8 cellular contexts compared by ENCODE assay signal in genomic region chr20:1900321-1900791, GRCh38. TPM values are rescaled to one million over a fixed set of nuclear protein-coding genes. Genes with fewer than 3 reads are reported as not detected.
DNase-seq lines count a peak whose midpoint lies in the region; ATAC-seq, FAIRE-seq and TF ChIP-seq lines count a peak whose summit lies in the region.

No MANE protein-coding gene starts in this region.

- H3K4me3 ChIP-seq in psoas muscle = no peak overlapping the region
- H3K4me3 ChIP-seq in CD8-positive, alpha-beta memory T cell (ENCODE audit: low read length) = no peak overlapping the region

- no peaks in the 10 kb centered on the region for H3K36me3 Mint-ChIP-seq in glutamatergic neuron (ENCODE audit: unreplicated experiment)
- H3K36me3 Mint-ChIP-seq in activated naive CD4-positive, alpha-beta T cell treated with anti-CD3 and anti-CD28 coated beads for 36 hours (ENCODE audit: low read depth) = no peaks in the 10 kb centered on the region
- no peaks in the 10 kb centered on the region for H3K36me3 Mint-ChIP-seq in CD8-positive, alpha-beta memory T cell

- intact Hi-C loops in psoas muscle (cut with DNase I) = no loop called here
- intact Hi-C loops in activated naive CD4-positive, alpha-beta T cell treated with anti-CD3 and anti-CD28 coated beads for 36 hours (cut with micrococcal nuclease) = no loop called here

- peak; percentile 76 to 88 (median 88) for ATAC-seq in psoas muscle

- no peak overlapping the region for H3K27ac Mint-ChIP-seq in glutamatergic neuron (ENCODE audit: unreplicated experiment)
- no peak overlapping the region for H3K27ac Mint-ChIP-seq in activated naive CD4-positive, alpha-beta T cell treated with anti-CD3 and anti-CD28 coated beads for 36 hours
- H3K27ac Mint-ChIP-seq in CD8-positive, alpha-beta memory T cell = no peak overlapping the region

- peaks cover 8% of the 10 kb centered on the region for H3K4me1 Mint-ChIP-seq in glutamatergic neuron (ENCODE audit: low read depth, unreplicated experiment)
- H3K4me1 Mint-ChIP-seq in activated naive CD4-positive, alpha-beta T cell treated with anti-CD3 and anti-CD28 coated beads for 36 hours (ENCODE audit: low read depth) = no peaks in the 10 kb centered on the region
- peaks cover 0 to 8% (median 0%) of the 10 kb centered on the region in 3 donors for H3K4me1 Mint-ChIP-seq in CD8-positive, alpha-beta memory T cell

- peaks cover 0 to 4% of the 10 kb centered on the region in 2 donors for H3K36me3 ChIP-seq in psoas muscle (ENCODE audit: insufficient read depth in 1 of 2, low read depth in 1 of 2)
- no peaks in the 10 kb centered on the region for H3K36me3 ChIP-seq in CD8-positive, alpha-beta memory T cell (ENCODE audit: insufficient read depth, low read length)

- H3K9me3 ChIP-seq in psoas muscle = no peaks in the 10 kb centered on the region
- no peaks in the 10 kb centered on the region for H3K9me3 ChIP-seq in CD8-positive, alpha-beta memory T cell (ENCODE audit: low read length)

- no peak overlapping the region for H3K4me3 Mint-ChIP-seq in glutamatergic neuron (ENCODE audit: unreplicated experiment)
- H3K4me3 Mint-ChIP-seq in activated naive CD4-positive, alpha-beta T cell treated with anti-CD3 and anti-CD28 coated beads for 36 hours = no peak overlapping the region
- no peak overlapping the region for H3K4me3 Mint-ChIP-seq in CD8-positive, alpha-beta memory T cell

- WGBS in psoas muscle, 3 donors = 11 to 19% (median 12%) methylated on average over 10 of the region's 10 CpGs

- DNase-seq in LoVo (ENCODE audit: low spot score) (peak; percentile 5), UCSD-AML1 (lab: John Stamatoyannopoulos, UW; ENCODE audit: unreplicated experiment) (peak; percentile 45), glutamatergic neuron (peak; percentile 52), psoas muscle (peak; percentile 71 to 72)
- DNase-seq in effector CD8-positive, alpha-beta T cell (lab: John Stamatoyannopoulos, UW) = no peak
- DNase-seq in activated naive CD4-positive, alpha-beta T cell treated with anti-CD3 and anti-CD28 coated beads for 36 hours = no peak
- DNase-seq in CD8-positive, alpha-beta memory T cell = no peak

- H3K27me3 Mint-ChIP-seq in glutamatergic neuron (ENCODE audit: unreplicated experiment) = peaks cover 10% of the 10 kb centered on the region
- H3K27me3 Mint-ChIP-seq in activated naive CD4-positive, alpha-beta T cell treated with anti-CD3 and anti-CD28 coated beads for 36 hours (ENCODE audit: low read depth) = peaks cover 26% of the 10 kb centered on the region
- H3K27me3 Mint-ChIP-seq in CD8-positive, alpha-beta memory T cell = peaks cover 31 to 57% of the 10 kb centered on the region in 2 donors

- POLR2A ChIA-PET in CD8-positive, alpha-beta memory T cell (lab: Charles Lee) = no interaction called here

- FAIRE-seq in G401.6 (lab: Jason Lieb, UNC) = peak; percentile 60

- H3K27ac ChIP-seq in psoas muscle = peak overlapping the region; percentile 36
- H3K27ac ChIP-seq in CD8-positive, alpha-beta memory T cell (ENCODE audit: low read depth, low read length) = no peak overlapping the region

- CTCF ChIA-PET in activated naive CD4-positive, alpha-beta T cell treated with anti-CD3 and anti-CD28 coated beads for 36 hours (lab: Charles Lee) = no interaction called here
- CTCF ChIA-PET in CD8-positive, alpha-beta memory T cell (lab: Charles Lee) = interaction anchor here (0.7 kb wide), 1 partner anchor 47 kb away, joined by 3 read pairs; no protein-coding TSS in a partner anchor

- H3K9me3 Mint-ChIP-seq in glutamatergic neuron (ENCODE audit: unreplicated experiment) = peaks cover 8% of the 10 kb centered on the region
- H3K9me3 Mint-ChIP-seq in activated naive CD4-positive, alpha-beta T cell treated with anti-CD3 and anti-CD28 coated beads for 36 hours = no peaks in the 10 kb centered on the region
- H3K9me3 Mint-ChIP-seq in CD8-positive, alpha-beta memory T cell = no peaks in the 10 kb centered on the region

- peaks cover 15% of the 10 kb centered on the region for H3K4me1 ChIP-seq in psoas muscle
- no peaks in the 10 kb centered on the region for H3K4me1 ChIP-seq in CD8-positive, alpha-beta memory T cell (ENCODE audit: insufficient read depth, low read length)

- H3K27me3 ChIP-seq in psoas muscle (ENCODE audit: insufficient read depth in 3 of 3, low read length in 2 of 3) = no peaks in the 10 kb centered on the region
- peaks cover 8% of the 10 kb centered on the region for H3K27me3 ChIP-seq in CD8-positive, alpha-beta memory T cell (ENCODE audit: insufficient read depth, low read length, poor library complexity, severe bottlenecking)

- peak; percentile 8 for TF ChIP-seq CTCF in glutamatergic neuron (IDR thresholded peaks at IDR 0.05; ENCODE audit: partially characterized antibody, unreplicated experiment)
- peak; percentile 57 for TF ChIP-seq CTCF in psoas muscle (IDR thresholded peaks at IDR 0.05)

RNA-seq across cellular contexts. Expression of gene SIRPA, which starts 5.1 kb away (rescaled TPM):
- total RNA-seq in glutamatergic neuron (ENCODE audit: unreplicated experiment) = 0.34 TPM
- 10 to 100 TPM; 14.9 to 42.9 (median 22.7) TPM for total RNA-seq in psoas muscle
- 10 to 100 TPM in 2 of 3 donors, 1 to 10 TPM in 1; 6.2 to 15.5 (median 14.3) TPM for polyA plus RNA-seq in psoas muscle
- total RNA-seq in activated naive CD4-positive, alpha-beta T cell treated with anti-CD3 and anti-CD28 coated beads for 36 hours = under 1 TPM; 0.10 to 0.12 TPM
- total RNA-seq in CD8-positive, alpha-beta memory T cell = under 1 TPM; 0.53 to 0.66 TPM
- not detected for polyA plus RNA-seq in CD8-positive, alpha-beta memory T cell

Comparison
In these comparisons a context has a peak if more than half of its experiments do, and no peak if none do; other contexts are left out.
1. DNase-seq: peak in LoVo (single experiment), UCSD-AML1 (single experiment), glutamatergic neuron (single experiment) and psoas muscle (2 of 2); none in effector CD8-positive, alpha-beta T cell (single experiment), activated naive CD4-positive, alpha-beta T cell treated with anti-CD3 and anti-CD28 coated beads for 36 hours (single experiment) and CD8-positive, alpha-beta memory T cell (0 of 5).
2. RNA of gene SIRPA, which starts 5.1 kb away (total RNA-seq): 14.9 to 42.9 TPM in psoas muscle; 0.53 to 0.66 TPM in CD8-positive, alpha-beta memory T cell, 0.34 TPM in glutamatergic neuron (single experiment) and 0.10 to 0.12 TPM in activated naive CD4-positive, alpha-beta T cell treated with anti-CD3 and anti-CD28 coated beads for 36 hours; every median in the first group is over 4 times any median in the second.